In genomic region chr5:175951339-175951969, GRCh38 we compare ENCODE assay signal across 7 cellular contexts. TPM values are rescaled to one million over a fixed set of nuclear protein-coding genes. Genes with fewer than 3 reads are reported as not detected.
DNase-seq lines count a peak whose midpoint lies in the region; ATAC-seq and TF ChIP-seq lines count a peak whose summit lies in the region.
"Not testable (repeated sequence)": the region's sequence is repeated elsewhere in the genome, so short reads cannot be mapped to it uniquely, and the experiment has no call there.

No MANE protein-coding gene starts in this region.

- TF ChIP-seq CTCF in PC-9 (conservative IDR thresholded peaks at IDR 0.05): peak; percentile 53
- not testable (repeated sequence) for TF ChIP-seq CTCF in heart left ventricle (IDR thresholded peaks at IDR 0.05); natural killer cell (IDR thresholded peaks at IDR 0.05)

- H3K4me3 Mint-ChIP-seq in activated naive CD8-positive, alpha-beta T cell treated with anti-CD3 and anti-CD28 coated beads, Interleukin-2, amount 10 ng/mL, durations not matched to agents 7 days and 5 days; natural killer cell: not testable (repeated sequence)

- not testable (repeated sequence) for H3K4me2 ChIP-seq in PC-9

- peak; percentile 68 for ATAC-seq in GM19035 (IDR thresholded peaks at IDR 0.05; ENCODE audit: unreplicated experiment)
- peak; percentile 65 for ATAC-seq in GM21825 (IDR thresholded peaks at IDR 0.05; ENCODE audit: unreplicated experiment)
- peak; percentile 69 for ATAC-seq in HG03095 (IDR thresholded peaks at IDR 0.05; ENCODE audit: unreplicated experiment)
- ATAC-seq in activated naive CD8-positive, alpha-beta T cell treated with anti-CD3 and anti-CD28 coated beads, Interleukin-2, amount 10 ng/mL, durations not matched to agents 7 days and 5 days (ENCODE audit: low read depth): peak; percentile 84
- ATAC-seq in heart left ventricle: peak; percentile 59 to 93 (median 90)
- ATAC-seq in natural killer cell: peak; percentile 78 to 96 (median 96)

- H3K27me3 Mint-ChIP-seq in activated naive CD8-positive, alpha-beta T cell treated with anti-CD3 and anti-CD28 coated beads, Interleukin-2, amount 10 ng/mL, durations not matched to agents 7 days and 5 days; natural killer cell (ENCODE audit: low read depth in 2 of 2): not testable (repeated sequence)

- H3K79me2 ChIP-seq in PC-9 (ENCODE audit: low read depth): not testable (repeated sequence)

- 94 to 100% methylated on average over 3 of the region's 12 CpGs; no CpG with 5 or more reads in 2 of the 4 donors for WGBS in heart left ventricle, 4 donors

- H2AFZ ChIP-seq in PC-9: not testable (repeated sequence)

- not testable (repeated sequence) for H3K27me3 ChIP-seq in PC-9 (ENCODE audit: insufficient read depth, low read depth); heart left ventricle

- H3K36me3 ChIP-seq in PC-9 (ENCODE audit: low read depth); heart left ventricle: not testable (repeated sequence)

- not testable (repeated sequence) for H3K27ac ChIP-seq in PC-9, heart left ventricle

- not testable (repeated sequence) for H3F3A ChIP-seq in PC-9 (ENCODE audit: insufficient read depth, low read depth)

- not testable (repeated sequence) for H3K4me3 ChIP-seq in PC-9, heart left ventricle

- not testable (repeated sequence) for H3K9me3 Mint-ChIP-seq in activated naive CD8-positive, alpha-beta T cell treated with anti-CD3 and anti-CD28 coated beads, Interleukin-2, amount 10 ng/mL, durations not matched to agents 7 days and 5 days; natural killer cell

- H3K4me1 ChIP-seq in PC-9 (replicated peaks; ENCODE audit: insufficient read depth); heart left ventricle: not testable (repeated sequence)

- intact Hi-C loops in PC-9 (cut with micrococcal nuclease; ENCODE audit: unreplicated experiment); natural killer cell (cut with micrococcal nuclease): not testable (repeated sequence)
- intact Hi-C loops in heart left ventricle (cut with DNase I): loop anchor here in 1 of 10 donors (10.0 kb wide), 1 partner anchor 227 kb away; no protein-coding TSS in a partner anchor

- H3K27ac Mint-ChIP-seq in activated naive CD8-positive, alpha-beta T cell treated with anti-CD3 and anti-CD28 coated beads, Interleukin-2, amount 10 ng/mL, durations not matched to agents 7 days and 5 days; natural killer cell: not testable (repeated sequence)

- not testable (repeated sequence) for BruUV-seq in PC-9 (replicated peaks; lab: Mats Ljungman, UMichigan)

- H3K9me2 ChIP-seq in PC-9 (ENCODE audit: insufficient read depth): not testable (repeated sequence)

- H4K20me1 ChIP-seq in PC-9 (ENCODE audit: insufficient read depth): not testable (repeated sequence)

- CTCF ChIA-PET in PC-9 (lab: Charles Lee): not testable (repeated sequence)

- DNase-seq in PC-9; activated naive CD8-positive, alpha-beta T cell treated with anti-CD3 and anti-CD28 coated beads, Interleukin-2, amount 10 ng/mL, durations not matched to agents 7 days and 5 days; heart left ventricle; natural killer cell: not testable (repeated sequence)

- TF ChIP-seq POLR2A in heart left ventricle (IDR thresholded peaks at IDR 0.05): not testable (repeated sequence)

- H3K9me3 ChIP-seq in PC-9 (ENCODE audit: insufficient read depth, low read depth); heart left ventricle: not testable (repeated sequence)

- not testable (repeated sequence) for H3K36me3 Mint-ChIP-seq in activated naive CD8-positive, alpha-beta T cell treated with anti-CD3 and anti-CD28 coated beads, Interleukin-2, amount 10 ng/mL, durations not matched to agents 7 days and 5 days; natural killer cell

- H3K4me1 Mint-ChIP-seq in activated naive CD8-positive, alpha-beta T cell treated with anti-CD3 and anti-CD28 coated beads, Interleukin-2, amount 10 ng/mL, durations not matched to agents 7 days and 5 days; natural killer cell: not testable (repeated sequence)

- POLR2A ChIA-PET in PC-9 (lab: Charles Lee; ENCODE audit: unreplicated experiment); activated naive CD8-positive, alpha-beta T cell treated with anti-CD3 and anti-CD28 coated beads, Interleukin-2, amount 10 ng/mL, durations not matched to agents 7 days and 5 days (lab: Charles Lee): not testable (repeated sequence)

RNA-seq across cellular contexts. Expression of gene THOC3, which starts 16.7 kb away (rescaled TPM):
- 82.5 and 83.7 TPM in 2 replicates for total RNA-seq in PC-9 (2021)
- total RNA-seq in activated naive CD8-positive, alpha-beta T cell treated with anti-CD3 and anti-CD28 coated beads, Interleukin-2, amount 10 ng/mL, durations not matched to agents 7 days and 5 days: 10 to 100 TPM; 49.6 to 54.6 TPM
- 10 to 100 TPM in 5 of 9 donors, 1 to 10 TPM in 4; 5.5 to 18.3 (median 12.7) TPM for total RNA-seq in heart left ventricle
- polyA plus RNA-seq in heart left ventricle: 10 to 100 TPM in 1 of 2 donors, 1 to 10 TPM in 1; 4.4 to 22.6 TPM
- 10 to 100 TPM; 14.3 to 21.0 (median 16.9) TPM for total RNA-seq in natural killer cell
